Comparison of ENCODE assay signal across 8 cellular contexts in the genomic region with DNA sequence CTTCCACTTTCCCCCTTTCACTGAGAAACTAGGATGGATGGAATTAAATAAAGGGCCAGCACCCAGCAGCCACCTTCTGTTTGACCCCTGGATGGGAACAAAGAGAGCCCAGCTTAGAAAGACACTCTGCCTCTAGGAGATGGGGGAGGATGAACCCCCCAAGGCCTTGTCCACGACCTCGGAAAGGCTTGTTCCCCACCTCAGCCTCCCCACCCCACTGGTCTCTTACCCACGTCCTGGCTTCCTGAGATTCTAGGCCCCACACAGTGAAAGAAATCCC. TPM values are rescaled to one million over a fixed set of nuclear protein-coding genes. Genes with fewer than 3 reads are reported as not detected.
A peak's percentile ranks its signal among the peaks of the same experiment; 100 is the strongest.
DNase-seq lines count a peak whose midpoint lies in the region; ATAC-seq and TF ChIP-seq lines count a peak whose summit lies in the region.

No MANE protein-coding gene starts in this region.

- CTCF ChIA-PET in PC-9 (lab: Charles Lee), result no interaction called here

- H3K4me3 ChIP-seq in PC-9 (no peak overlapping the region; the same call in 1 of the 2 replicates), esophagus (ENCODE audit: low read depth in 1 of 2, low read length in 2 of 2) (peak overlapping the region; percentile 22 to 25), prostate gland (peak overlapping the region in 1 of 2 donors; percentile 5)

- H3K79me2 ChIP-seq in PC-9 (ENCODE audit: low read depth), result peaks cover 89% of the 10 kb centered on the region

- H3K27ac ChIP-seq in PC-9 (peak overlapping the region; percentile 95), esophagus (ENCODE audit: low read depth in 2 of 2, low read length in 1 of 2) (peak overlapping the region; percentile 92 to 99), prostate gland (peak overlapping the region; percentile 83 to 96)

- H3K9me3 ChIP-seq in PC-9 (ENCODE audit: insufficient read depth, low read depth) (no peaks in the 10 kb centered on the region), esophagus (ENCODE audit: control insufficient read depth in 2 of 2, insufficient read depth in 1 of 2, low read depth in 1 of 2, low read length in 1 of 2) (no peaks in the 10 kb centered on the region), prostate gland (no peaks in the 10 kb centered on the region)

- BruUV-seq in PC-9 (replicated peaks; lab: Mats Ljungman, UMichigan), result no TSS peak

- POLR2A ChIA-PET in PC-9 (lab: Charles Lee; ENCODE audit: unreplicated experiment), result no interaction called here

- peak overlapping the region; percentile 65 for H3K4me2 ChIP-seq in PC-9

- DNase-seq in PC-9, result no peak
- no peak for DNase-seq in prostate gland (ENCODE audit: low spot score)
- DNase-seq in RPMI8226, result no peak
- DNase-seq in NCI-H774 (lab: John Stamatoyannopoulos, UW), result no peak

- TF ChIP-seq POLR2A in prostate gland (IDR thresholded peaks at IDR 0.05), result no peak
- no peak for TF ChIP-seq POLR2A in GM18505 (IDR thresholded peaks at IDR 0.05; ENCODE audit: borderline replicate concordance, extremely low read depth, insufficient read depth, insufficient read length)

- WGBS in esophagus, 2 donors, result 19 to 36% methylated on average over 3 of the region's 3 CpGs
- WGBS in prostate gland, result 0% methylated on average over 3 of the region's 3 CpGs

- peak; percentile 8 for ATAC-seq in GM19397 (IDR thresholded peaks at IDR 0.05; ENCODE audit: unreplicated experiment)
- no peak for ATAC-seq in GM18505 (IDR thresholded peaks at IDR 0.05; ENCODE audit: unreplicated experiment)
- no peak for ATAC-seq in GM19351 (IDR thresholded peaks at IDR 0.05; ENCODE audit: unreplicated experiment)

- H3K36me3 ChIP-seq in PC-9 (ENCODE audit: low read depth), result no peaks in the 10 kb centered on the region
- peaks cover 2 to 13% of the 10 kb centered on the region in 2 donors for H3K36me3 ChIP-seq in esophagus (ENCODE audit: control insufficient read depth in 2 of 2, insufficient read depth in 2 of 2, low read length in 1 of 2)
- H3K36me3 ChIP-seq in prostate gland, result no peaks in the 10 kb centered on the region

- H4K20me1 ChIP-seq in PC-9 (ENCODE audit: insufficient read depth), result no peaks in the 10 kb centered on the region

- no peak for TF ChIP-seq CTCF in PC-9 (conservative IDR thresholded peaks at IDR 0.05)
- no peak for TF ChIP-seq CTCF in prostate gland (IDR thresholded peaks at IDR 0.05)

- H3K4me1 ChIP-seq in PC-9 (replicated peaks; ENCODE audit: insufficient read depth), result peaks cover 66% of the 10 kb centered on the region
- peaks cover 25 to 61% of the 10 kb centered on the region in 2 donors for H3K4me1 ChIP-seq in esophagus (ENCODE audit: control insufficient read depth in 2 of 2, insufficient read depth in 2 of 2, low read length in 1 of 2)
- peaks cover 48% of the 10 kb centered on the region for H3K4me1 ChIP-seq in prostate gland (replicated peaks)

- H3K27me3 ChIP-seq in PC-9 (ENCODE audit: insufficient read depth, low read depth) (no peaks in the 10 kb centered on the region), esophagus (ENCODE audit: control insufficient read depth in 1 of 2, insufficient read depth in 2 of 2, low read length in 2 of 2) (no peaks in the 10 kb centered on the region), prostate gland (replicated peaks; ENCODE audit: insufficient read depth) (no peaks in the 10 kb centered on the region)

- intact Hi-C loops in PC-9 (cut with micrococcal nuclease; ENCODE audit: unreplicated experiment), result loop anchor here (1.0 kb wide), 1 partner anchor 9 kb away; no protein-coding TSS in a partner anchor
- intact Hi-C loops in prostate gland (cut with DNase I), result no loop called here

- H2AFZ ChIP-seq in PC-9, result no peak overlapping the region

- no peaks in the 10 kb centered on the region for H3K9me2 ChIP-seq in PC-9 (ENCODE audit: insufficient read depth)

- peaks cover 50% of the 10 kb centered on the region for H3F3A ChIP-seq in PC-9 (ENCODE audit: insufficient read depth, low read depth)

RNA-seq across cellular contexts. Expression of a gene that starts 9.7 kb away (rescaled TPM):
- total RNA-seq in PC-9 (2021) (6.7 and 8.5 TPM in 2 replicates), prostate gland (10 to 100 TPM; 12.5 to 35.8 TPM)
- polyA plus RNA-seq in esophagus, result 10 to 100 TPM; 34.0 to 34.5 TPM

RNA-seq across cellular contexts. Expression of a gene that starts 25.1 kb away (rescaled TPM):
- total RNA-seq in PC-9 (2021) (0.15 and 0.31 TPM in 2 replicates), prostate gland (1 to 10 TPM in 1 of 2 donors, under 1 TPM in 1; 0.05 to 1.9 TPM)
- polyA plus RNA-seq in esophagus, result under 1 TPM; 0.11 to 0.14 TPM

RNA-seq across cellular contexts. Expression of a gene that starts 59.6 kb away (rescaled TPM):
- total RNA-seq in PC-9 (2021) (3.3 and 4.3 TPM in 2 replicates), prostate gland (10 to 100 TPM; 18.1 to 37.3 TPM)
- polyA plus RNA-seq in esophagus, result 10 to 100 TPM; 19.9 to 20.3 TPM
